10 cellular contexts compared by ENCODE assay signal in genomic region chr14:55333785-55334485, GRCh38.
DNase-seq lines count a peak whose midpoint lies in the region; ATAC-seq and FAIRE-seq lines count a peak whose summit lies in the region.
"Had no signal": no experiment of that assay in that cellular context is flagged by ENCODE, and none has a peak within 500 bp of the region (broad histone marks: within the 10 kb centered on the region; RNA-seq: fewer than 3 reads in every experiment).

No MANE protein-coding gene starts in this region.

- H3K4me3 ChIP-seq in duodenal mucosa (ENCODE audit: low read depth in 1 of 2, low read length in 2 of 2): peak overlapping the region; percentile 2 to 12
- H3K4me3 ChIP-seq: neural progenitor cell had no signal

- ATAC-seq in activated CD4-positive, CD25-positive, alpha-beta regulatory T cell treated with anti-CD3 and anti-CD28 coated beads, Interleukin-2, amount 50 U/mL, for 24 hours: peak; percentile 27 to 45
- peak; percentile 60 to 65 for ATAC-seq in stimulated activated naive B cell treated with anti-CD40 and anti-IgM and Interleukin-4, amounts not matched to agents 10 μg/mL and 1 μg/mL and 100 μg/mL, for 72 hours (replicated peaks)
- ATAC-seq in HG03196 (IDR thresholded peaks at IDR 0.05; ENCODE audit: unreplicated experiment): no peak

- H3K4me3 Mint-ChIP-seq in stimulated activated naive B cell treated with anti-CD40 and anti-IgM and Interleukin-4, amounts not matched to agents 10 μg/mL and 1 μg/mL and 100 μg/mL, for 72 hours: no peak overlapping the region
- H3K4me3 Mint-ChIP-seq: neural progenitor cell had no signal

- H3K27ac ChIP-seq in duodenal mucosa (ENCODE audit: low read depth, low read length): peak overlapping the region; percentile 2
- H3K27ac ChIP-seq: neural progenitor cell had no signal

- H3K27me3 ChIP-seq in duodenal mucosa (ENCODE audit: control insufficient read depth in 1 of 2, insufficient read depth in 2 of 2, low read length in 2 of 2): no peaks in the 10 kb centered on the region
- H3K27me3 ChIP-seq: neural progenitor cell had no signal

- no peak for DNase-seq in activated CD4-positive, CD25-positive, alpha-beta regulatory T cell treated with anti-CD3 and anti-CD28 coated beads, Interleukin-2, amount 50 U/mL, for 72 hours
- DNase-seq in HTR-8/SVneo (ENCODE audit: insufficient read length, low spot score) (no peak), mesenteric fat pad (ENCODE audit: low spot score) (no peak), germinal center (ENCODE audit: low spot score) (no peak)
- no peak for DNase-seq in stimulated activated naive B cell treated with anti-CD40 and anti-IgM and Interleukin-4, amounts not matched to agents 10 μg/mL and 1 μg/mL and 100 μg/mL, for 72 hours
- DNase-seq: activated CD8-positive, alpha-beta memory T cell treated with anti-CD3 and anti-CD28 coated beads, Interleukin-2, amount 50 U/mL, for 4 hours had no signal

- FAIRE-seq in HTR-8/SVneo (lab: Jason Lieb, UNC): peak; percentile 85

- H3K36me3 ChIP-seq in duodenal mucosa (ENCODE audit: control insufficient read depth in 1 of 2, insufficient read depth in 2 of 2, low read length in 2 of 2): no peaks in the 10 kb centered on the region
- H3K36me3 ChIP-seq: neural progenitor cell had no signal

- peaks cover 8 to 12% of the 10 kb centered on the region in 2 donors for H3K36me3 Mint-ChIP-seq in stimulated activated naive B cell treated with anti-CD40 and anti-IgM and Interleukin-4, amounts not matched to agents 10 μg/mL and 1 μg/mL and 100 μg/mL, for 72 hours

- no peaks in the 10 kb centered on the region for H3K27me3 Mint-ChIP-seq in stimulated activated naive B cell treated with anti-CD40 and anti-IgM and Interleukin-4, amounts not matched to agents 10 μg/mL and 1 μg/mL and 100 μg/mL, for 72 hours

- no peak overlapping the region for H3K9ac ChIP-seq in duodenal mucosa (ENCODE audit: low read depth in 1 of 2, low read length in 2 of 2)
- H3K9ac ChIP-seq: neural progenitor cell had no signal

- H3K4me1 Mint-ChIP-seq in stimulated activated naive B cell treated with anti-CD40 and anti-IgM and Interleukin-4, amounts not matched to agents 10 μg/mL and 1 μg/mL and 100 μg/mL, for 72 hours: peaks cover 26 to 45% of the 10 kb centered on the region in 2 donors
- H3K4me1 Mint-ChIP-seq: neural progenitor cell had no signal

- peaks cover 37 to 43% of the 10 kb centered on the region in 2 donors for H3K4me1 ChIP-seq in duodenal mucosa (ENCODE audit: control insufficient read depth in 1 of 2, insufficient read depth in 2 of 2, low read length in 2 of 2)
- H3K4me1 ChIP-seq: neural progenitor cell had no signal

- H3K27ac Mint-ChIP-seq in stimulated activated naive B cell treated with anti-CD40 and anti-IgM and Interleukin-4, amounts not matched to agents 10 μg/mL and 1 μg/mL and 100 μg/mL, for 72 hours: no peak overlapping the region
- H3K27ac Mint-ChIP-seq: neural progenitor cell had no signal

- H3K9me3 ChIP-seq in duodenal mucosa (ENCODE audit: control insufficient read depth in 1 of 2, low read length in 2 of 2): no peaks in the 10 kb centered on the region

- no peaks in the 10 kb centered on the region for H3K9me3 Mint-ChIP-seq in stimulated activated naive B cell treated with anti-CD40 and anti-IgM and Interleukin-4, amounts not matched to agents 10 μg/mL and 1 μg/mL and 100 μg/mL, for 72 hours
- H3K9me3 Mint-ChIP-seq: neural progenitor cell had no signal
